ENCODE assay signal across 19 cellular contexts in the genomic region with DNA sequence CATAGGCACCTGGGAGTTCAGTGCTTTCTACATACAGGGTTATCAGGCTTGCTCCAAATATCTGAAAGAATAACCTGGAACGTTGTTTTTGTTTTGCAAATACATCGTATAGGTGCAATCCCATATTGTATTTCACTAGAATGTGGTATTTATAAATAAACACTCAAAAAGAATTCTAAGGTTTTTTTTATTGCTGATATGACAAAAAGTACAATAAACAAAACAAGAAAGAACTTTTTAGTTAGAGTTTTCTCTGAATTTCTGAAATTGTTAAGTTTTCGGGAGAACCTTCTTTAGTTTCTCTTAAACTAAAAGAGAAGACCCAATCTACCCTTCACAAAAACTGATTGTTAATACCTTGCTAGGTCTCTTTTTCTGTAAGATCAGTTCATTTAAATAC.
DNase-seq lines count a peak whose midpoint lies in the region; ATAC-seq, FAIRE-seq and TF ChIP-seq lines count a peak whose summit lies in the region.
"Had no signal": no experiment of that assay in that cellular context is flagged by ENCODE, and none has a peak within 500 bp of the region (broad histone marks: within the 10 kb centered on the region; RNA-seq: fewer than 3 reads in every experiment).

No MANE protein-coding gene starts in this region.

- H2BK20ac ChIP-seq in IMR-90 (ENCODE audit: low read depth, low read length), result no peak overlapping the region
- H2BK20ac ChIP-seq in H1 (ENCODE audit: low read length), result no peak overlapping the region

- H4K8ac ChIP-seq in IMR-90 (ENCODE audit: low read depth in 2 of 2, low read length in 2 of 2), result no peak overlapping the region
- no peak overlapping the region for H4K8ac ChIP-seq in H1 (ENCODE audit: extremely low read depth, insufficient read depth, low read length)

- no peaks in the 10 kb centered on the region for H3K79me1 ChIP-seq in IMR-90 (ENCODE audit: low read depth in 1 of 2, low read length in 2 of 2)
- no peaks in the 10 kb centered on the region for H3K79me1 ChIP-seq in H1 (ENCODE audit: low read depth, low read length)

- no peak overlapping the region for H3K9ac ChIP-seq in IMR-90 (ENCODE audit: low read depth, low read length)
- no peak overlapping the region for H3K9ac ChIP-seq in H1 (replicated peaks in 1 of 4; ENCODE audit: extremely low read depth in 1 of 4, low read depth in 3 of 4, low read length in 3 of 4)
- H3K9ac ChIP-seq: BLaER1 treated with 17β-estradiol and CSF1 and Interleukin-3, amounts not matched to agents 10 nM and 100 nM had no signal

- no peak overlapping the region for H3K27ac ChIP-seq in A549
- no peak overlapping the region for H3K27ac ChIP-seq in IMR-90 (ENCODE audit: insufficient read depth, low read length)
- H3K27ac ChIP-seq in H1 (ENCODE audit: low read depth, low read length), result no peak overlapping the region
- H3K27ac ChIP-seq: BLaER1 treated with 17β-estradiol and CSF1 and Interleukin-3, amounts not matched to agents 10 nM and 100 nM; C4-2B had no signal

- TF ChIP-seq POLR2A in A549 (IDR thresholded peaks at IDR 0.05; ENCODE audit: low read length), result no peak
- TF ChIP-seq POLR2A in IMR-90 (IDR thresholded peaks at IDR 0.05; ENCODE audit: low read depth, low read length), result no peak
- no peak for TF ChIP-seq POLR2A in H1 (IDR thresholded peaks at IDR 0.05; ENCODE audit: control extremely low read depth in 1 of 2, low read depth in 2 of 2, low read length in 2 of 2)

- in situ Hi-C loops in IMR-90 (cut with MboI; ENCODE audit: low sequenced_read_pairs), result no loop called here

- FAIRE-seq in A549 (lab: Jason Lieb, UNC), result no peak
- FAIRE-seq in H1 (lab: Jason Lieb, UNC), result no peak
- FAIRE-seq: A204.1, D721Med, G401.6, GM12891 had no signal

- no peak for TF ChIP-seq RAD21 in A549 (conservative IDR thresholded peaks at IDR 0.05 in 1 of 2, IDR thresholded peaks at IDR 0.05 in 1 of 2)
- TF ChIP-seq RAD21 in IMR-90 (IDR thresholded peaks at IDR 0.05; ENCODE audit: low read length), result no peak
- TF ChIP-seq RAD21 in H1 (IDR thresholded peaks at IDR 0.05 in 1 of 2, conservative IDR thresholded peaks at IDR 0.05 in 1 of 2; ENCODE audit: low read depth in 2 of 2, low read length in 2 of 2), result no peak

- no peak overlapping the region for H3K4me2 ChIP-seq in A549
- no peak overlapping the region for H3K4me2 ChIP-seq in IMR-90 (ENCODE audit: low read depth, low read length)
- H3K4me2 ChIP-seq in H1 (ENCODE audit: insufficient read depth in 1 of 2, low read depth in 2 of 2, low read length in 2 of 2), result no peak overlapping the region
- H3K4me2 ChIP-seq: BLaER1 treated with 17β-estradiol and CSF1 and Interleukin-3, amounts not matched to agents 10 nM and 100 nM had no signal

- H3K9me3 ChIP-seq in A549 (no peaks in the 10 kb centered on the region), IMR-90 (ENCODE audit: control insufficient read depth, insufficient read depth, low read length) (peaks cover 7% of the 10 kb centered on the region), H1 (ENCODE audit: insufficient read depth in 2 of 2, low read depth in 1 of 2, low read length in 1 of 2) (0 out of 4 replicates have a peak, but pooled peaks cover 0 to 3% of the 10 kb centered on the region in 2 experiments)
- H3K9me3 ChIP-seq: Caco-2 had no signal

- POLR2A ChIA-PET in A549 (lab: Yijun Ruan, JAX), result no interaction called here
- POLR2A ChIA-PET in IMR-90 (lab: Charles Lee; ENCODE audit: unreplicated experiment), result no interaction called here
- POLR2A ChIA-PET in H1 (lab: Charles Lee; ENCODE audit: partially characterized antibody), result no interaction called here

- ATAC-seq in A549, result no peak
- no peak for ATAC-seq in IMR-90 (ENCODE audit: low read depth)
- ATAC-seq in GM18520 (IDR thresholded peaks at IDR 0.05; ENCODE audit: unreplicated experiment), result no peak
- ATAC-seq: CD8-positive, alpha-beta T cell had no signal

- no peak overlapping the region for H3K4ac ChIP-seq in IMR-90 (ENCODE audit: low read depth, low read length)
- no peak overlapping the region for H3K4ac ChIP-seq in H1 (replicated peaks; ENCODE audit: insufficient read length, low read depth, low read length)

- no peak overlapping the region for H3K14ac ChIP-seq in IMR-90 (replicated peaks; ENCODE audit: low read depth, low read length)
- no peak overlapping the region for H3K14ac ChIP-seq in H1 (ENCODE audit: insufficient read length)

- intact Hi-C loops in IMR-90 (cut with micrococcal nuclease), result no loop called here

- no peak overlapping the region for H2AK9ac ChIP-seq in IMR-90 (replicated peaks; ENCODE audit: low read depth, low read length, poor library complexity)

- H2AFZ ChIP-seq in IMR-90 (replicated peaks; ENCODE audit: low read length, poor library complexity) (no peak overlapping the region), H1 (ENCODE audit: low read length) (no peak overlapping the region)

- CTCF ChIA-PET in A549 (lab: Yijun Ruan, JAX) (no interaction called here), IMR-90 (lab: Yijun Ruan, JAX) (no interaction called here), H1 (lab: Charles Lee; ENCODE audit: partially characterized antibody) (no interaction called here)

- H4K5ac ChIP-seq in IMR-90 (ENCODE audit: low read depth, low read length) (no peak overlapping the region), H1 (ENCODE audit: insufficient read length, low read depth, low read length) (no peak overlapping the region)

- H2BK15ac ChIP-seq in IMR-90 (ENCODE audit: low read depth, low read length) (no peak overlapping the region), H1 (ENCODE audit: low read length) (no peak overlapping the region)

- H3K4me1 ChIP-seq in A549, result no peaks in the 10 kb centered on the region
- H3K4me1 ChIP-seq in IMR-90 (ENCODE audit: control insufficient read depth, insufficient read depth, low read length), result no peaks in the 10 kb centered on the region
- H3K4me1 ChIP-seq in H1 (replicated peaks in 1 of 4; ENCODE audit: control insufficient read depth in 3 of 4, insufficient read depth in 4 of 4, low read length in 3 of 4), result no peaks in the 10 kb centered on the region
- H3K4me1 ChIP-seq: Caco-2 had no signal

- H3K56ac ChIP-seq in IMR-90 (ENCODE audit: extremely low read depth, insufficient read depth, low read length), result no peak overlapping the region
- H3K56ac ChIP-seq in H1 (replicated peaks; ENCODE audit: insufficient read length, low read depth, low read length), result no peak overlapping the region

- TF ChIP-seq EP300 in A549 (IDR thresholded peaks at IDR 0.05) (no peak), H1 (IDR thresholded peaks at IDR 0.05; ENCODE audit: borderline replicate concordance in 1 of 2, low read depth in 2 of 2, low read length in 2 of 2) (no peak)

- H3K23me2 ChIP-seq in H1 (ENCODE audit: low read depth, low read length), result no peaks in the 10 kb centered on the region

- H2BK5ac ChIP-seq in IMR-90 (ENCODE audit: low read depth, low read length, poor library complexity, severe bottlenecking) (no peak overlapping the region), H1 (ENCODE audit: low read depth, low read length) (no peak overlapping the region)

- no peak overlapping the region for H3K4me3 ChIP-seq in A549
- no peak overlapping the region for H3K4me3 ChIP-seq in IMR-90 (ENCODE audit: insufficient read depth, low read depth, low read length)
- H3K4me3 ChIP-seq in H1 (ENCODE audit: extremely low read depth in 1 of 4, insufficient read depth in 2 of 4, low read depth in 3 of 4, low read length in 4 of 4), result no peak overlapping the region
- H3K4me3 ChIP-seq: BLaER1 treated with 17β-estradiol and CSF1 and Interleukin-3, amounts not matched to agents 10 nM and 100 nM had no signal

- H3K36me3 ChIP-seq in IMR-90 (ENCODE audit: control insufficient read depth, insufficient read depth, low read length) (no peaks in the 10 kb centered on the region), H1 (ENCODE audit: control insufficient read depth in 2 of 4, insufficient read depth in 4 of 4, low read length in 3 of 4) (no peaks in the 10 kb centered on the region)
- H3K36me3 ChIP-seq: BLaER1 treated with 17β-estradiol and CSF1 and Interleukin-3, amounts not matched to agents 10 nM and 100 nM had no signal

- H3K23ac ChIP-seq in IMR-90 (ENCODE audit: low read depth, low read length), result no peak overlapping the region
- no peak overlapping the region for H3K23ac ChIP-seq in H1 (ENCODE audit: insufficient read length)

- BruUV-seq in IMR-90 (replicated peaks; lab: Mats Ljungman, UMichigan), result no TSS peak

- H3K18ac ChIP-seq in IMR-90 (ENCODE audit: low read depth, low read length) (no peak overlapping the region), H1 (ENCODE audit: extremely low read depth, low read length) (no peak overlapping the region)

- DNase-seq in A549 (ENCODE audit: low read depth in 1 of 2, low spot score in 1 of 2) (no peak), IMR-90 (no peak), H1 (ENCODE audit: low read depth in 1 of 2, low spot score in 2 of 2) (no peak), NCI-H2171 treated with DMSO at 0.1 percent for 48 hours (lab: John Stamatoyannopoulos, UW) (no peak)
- DNase-seq: 8988T; AML-193; Caco-2; Calu3; CD4-positive, alpha-beta T cell; CD8-positive, alpha-beta T cell; DMS79 treated with DMSO at 0.1 percent for 48 hours; GF-D8 had no signal

- H3K79me2 ChIP-seq in H1 (ENCODE audit: control insufficient read depth in 1 of 2, insufficient read depth in 2 of 2, low read length in 2 of 2), result no peaks in the 10 kb centered on the region

- TF ChIP-seq CTCF in A549 (IDR thresholded peaks at IDR 0.05) (no peak), IMR-90 (conservative IDR thresholded peaks at IDR 0.05; ENCODE audit: low read depth, low read length) (no peak), H1 (IDR thresholded peaks at IDR 0.05; ENCODE audit: control extremely low read depth in 1 of 3, insufficient read depth in 1 of 3, low read depth in 1 of 3, low read length in 3 of 3) (no peak)

- no peak overlapping the region for H2AK5ac ChIP-seq in IMR-90 (ENCODE audit: low read depth, low read length)
- H2AK5ac ChIP-seq in H1 (ENCODE audit: low read depth, low read length), result no peak overlapping the region

- dilution Hi-C loops in IMR-90 (cut with HindIII; ENCODE audit: low sequenced_read_pairs, unreplicated experiment), result no loop called here

- H4K20me1 ChIP-seq in IMR-90 (ENCODE audit: insufficient read depth, low read length) (no peaks in the 10 kb centered on the region), H1 (replicated peaks in 1 of 2; ENCODE audit: control insufficient read depth in 1 of 2, insufficient read depth in 2 of 2, low read length in 2 of 2) (no peaks in the 10 kb centered on the region)
- H4K20me1 ChIP-seq: BLaER1 treated with 17β-estradiol and CSF1 and Interleukin-3, amounts not matched to agents 10 nM and 100 nM had no signal

- no peak overlapping the region for H2BK120ac ChIP-seq in IMR-90 (ENCODE audit: low read depth, low read length)
- no peak overlapping the region for H2BK120ac ChIP-seq in H1 (replicated peaks; ENCODE audit: low read depth, low read length)

- no peak overlapping the region for H4K91ac ChIP-seq in IMR-90 (ENCODE audit: insufficient read depth, low read depth, low read length)
- H4K91ac ChIP-seq in H1 (replicated peaks; ENCODE audit: insufficient read length, low read length), result no peak overlapping the region

- H3K9me1 ChIP-seq in IMR-90 (ENCODE audit: insufficient read depth, low read length), result no peaks in the 10 kb centered on the region

- no peak overlapping the region for H2BK12ac ChIP-seq in H1 (ENCODE audit: low read depth, low read length)

- 31% methylated on average over 3 of the region's 3 CpGs for WGBS in A549 (ENCODE audit: missing lambda C conversion rate)
- WGBS in IMR-90 (ENCODE audit: extremely low coverage in 2 of 2, insufficient read length in 1 of 2), 2 experiments, result no CpG with 5 or more reads among the region's 3 CpGs
- 90% methylated on average over 3 of the region's 3 CpGs; no CpG with 5 or more reads in 1 of the 2 experiments for WGBS in H1 (ENCODE audit: extremely low coverage in 1 of 2, insufficient coverage in 1 of 2, insufficient read length in 1 of 2, insufficient replicate concordance in 2 of 2, low coverage in 1 of 2, low lambda C conversion rate in 2 of 2, missing lambda C conversion rate in 1 of 2), 2 experiments

- H3K27me3 ChIP-seq in IMR-90 (ENCODE audit: control insufficient read depth, insufficient read depth, low read length), result no peaks in the 10 kb centered on the region
- peaks cover 0 to 1% (median 0%) of the 10 kb centered on the region in 4 experiments; a peak in 1 of 7 replicates for H3K27me3 ChIP-seq in H1 (replicated peaks in 1 of 4; ENCODE audit: control insufficient read depth in 3 of 4, extremely low read depth in 1 of 4, insufficient read depth in 3 of 4, low read length in 3 of 4)
- H3K27me3 ChIP-seq: BLaER1 treated with 17β-estradiol and CSF1 and Interleukin-3, amounts not matched to agents 10 nM and 100 nM had no signal
